ENCODE assay signal across 25 cellular contexts in genomic region chr12:4915752-4916151, GRCh38. TPM values are rescaled to one million over a fixed set of nuclear protein-coding genes. Genes with fewer than 3 reads are reported as not detected.
"Had no signal": no experiment of that assay in that cellular context is flagged by ENCODE, and none has a peak within 500 bp of the region (broad histone marks: within the 10 kb centered on the region; RNA-seq: fewer than 3 reads in every experiment).

No MANE protein-coding gene starts in this region.

- H3K79me2 ChIP-seq: hepatocyte had no signal

- H2AFZ ChIP-seq: hepatocyte had no signal

- H3K4me1 ChIP-seq: colonic mucosa, foreskin keratinocyte had no signal

- ATAC-seq: foreskin keratinocyte, gastroesophageal sphincter, heart left ventricle, left cardiac atrium, left lung, left ventricle myocardium superior, lower lobe of right lung, mucosa of descending colon had no signal

- H3K4me3 ChIP-seq: colonic mucosa, esophagus muscularis mucosa, gastroesophageal sphincter, heart left ventricle, hepatocyte, left lung, lower lobe of right lung, mucosa of descending colon had no signal

- H3K27ac ChIP-seq: colonic mucosa, esophagus muscularis mucosa, foreskin keratinocyte, gastroesophageal sphincter, heart left ventricle, hepatocyte, left lung, lower lobe of right lung had no signal

- H3K4me2 ChIP-seq: hepatocyte had no signal

- DNase-seq: cerebellar nuclear complex; colonic mucosa; cortex of kidney; effector CD4-positive, alpha-beta T cell; effector memory CD4-positive, alpha-beta T cell; foreskin keratinocyte; heart left ventricle; hypothalamus; immature natural killer cell; left cardiac atrium; left lung; left ventricle myocardium superior; lower lobe of right lung; mesendoderm; mucosa of descending colon had no signal

- H3K36me3 ChIP-seq: colonic mucosa, esophagus muscularis mucosa, gastroesophageal sphincter, heart left ventricle, left lung, lower lobe of right lung had no signal

- H3K9me3 ChIP-seq: colonic mucosa, esophagus muscularis mucosa, gastroesophageal sphincter, heart left ventricle, left lung, lower lobe of right lung, mucosa of descending colon had no signal

RNA-seq across cellular contexts. Expression of gene KCNA1, which starts 6.0 kb away (rescaled TPM):
- total RNA-seq: endothelial cell of umbilical vein, epithelial cell of proximal tubule, fibroblast of lung, fibroblast of villous mesenchyme, foreskin keratinocyte, left cardiac atrium, left ventricle myocardium superior, lower lobe of right lung, lung microvascular endothelial cell had no signal
- polyA plus RNA-seq: endothelial cell of umbilical vein, esophagus, fibroblast of lung, foreskin keratinocyte, heart left ventricle, hepatocyte, immature natural killer cell, keratinocyte had no signal
